In genomic region chr1:89451011-89451410, GRCh38 we compare ENCODE assay signal across 10 cellular contexts.
DNase-seq lines count a peak whose midpoint lies in the region; ATAC-seq and TF ChIP-seq lines count a peak whose summit lies in the region.
"Had no signal": no experiment of that assay in that cellular context is flagged by ENCODE, and none has a peak within 500 bp of the region (broad histone marks: within the 10 kb centered on the region; RNA-seq: fewer than 3 reads in every experiment).

No MANE protein-coding gene starts in this region.

- H3K9ac ChIP-seq in smooth muscle cell (ENCODE audit: low read depth) = no peak overlapping the region

- intact Hi-C loops in activated T-helper 1 cell treated with anti-CD3 and anti-CD28 coated beads, Interleukin-12 subunit alpha, Interleukin-12 subunit beta, Interleukin-2, Interleukin-4 antibody, amounts not matched to agents 30 ng/mL and 10 ng/mL and 1 ng/mL, durations not matched to agents 14 hours and 24 hours and 36 hours (cut with micrococcal nuclease) = loop anchor here (1.0 to 5.0 kb wide), 16 partner anchors 14 to 559 kb away; partner anchors contain the start of genes GBP2, GBP4 and GTF2B
- intact Hi-C loops in A673 (cut with micrococcal nuclease; ENCODE audit: unreplicated experiment) = no loop called here
- intact Hi-C loops in right cardiac atrium (cut with DNase I) = loop anchor here in 2 of 4 donors (5.0 to 10.0 kb wide), 3 partner anchors 186 to 454 kb away; no protein-coding TSS in a partner anchor

- H3K4me3 ChIP-seq in smooth muscle cell = no peak overlapping the region
- no peak overlapping the region for H3K4me3 ChIP-seq in A673 (ENCODE audit: low read depth, low read length, poor library complexity, severe bottlenecking)
- no peak overlapping the region for H3K4me3 ChIP-seq in right cardiac atrium (ENCODE audit: low read length)

- peaks cover 20% of the 10 kb centered on the region for H3K4me1 Mint-ChIP-seq in activated T-helper 1 cell treated with anti-CD3 and anti-CD28 coated beads, Interleukin-12 subunit alpha, Interleukin-12 subunit beta, Interleukin-2, Interleukin-4 antibody, amounts not matched to agents 30 ng/mL and 10 ng/mL and 1 ng/mL, durations not matched to agents 14 hours and 24 hours and 36 hours (ENCODE audit: low read depth)

- peaks cover 5% of the 10 kb centered on the region for H3K36me3 Mint-ChIP-seq in activated T-helper 1 cell treated with anti-CD3 and anti-CD28 coated beads, Interleukin-12 subunit alpha, Interleukin-12 subunit beta, Interleukin-2, Interleukin-4 antibody, amounts not matched to agents 30 ng/mL and 10 ng/mL and 1 ng/mL, durations not matched to agents 14 hours and 24 hours and 36 hours (ENCODE audit: low read depth)

- H3K27me3 ChIP-seq in smooth muscle cell (ENCODE audit: low read depth) (no peaks in the 10 kb centered on the region), A673 (replicated peaks; ENCODE audit: insufficient read depth, low read depth, low read length, poor library complexity) (no peaks in the 10 kb centered on the region), right cardiac atrium (ENCODE audit: control insufficient read depth, insufficient read depth) (peaks cover 1% of the 10 kb centered on the region)

- CTCF ChIA-PET in A673 (lab: Charles Lee) = no interaction called here

- BruUV-seq in A673 (replicated peaks; lab: Mats Ljungman, UMichigan) = no TSS peak

- H3K9me3 ChIP-seq in smooth muscle cell (replicated peaks; ENCODE audit: low read depth) = no peaks in the 10 kb centered on the region
- H3K9me3 ChIP-seq in A673 (ENCODE audit: low read depth, low read length, poor library complexity, severe bottlenecking) = no peaks in the 10 kb centered on the region
- H3K9me3 ChIP-seq in right cardiac atrium (ENCODE audit: control insufficient read depth, low read length) = no peaks in the 10 kb centered on the region

- H3K36me3 ChIP-seq in smooth muscle cell (ENCODE audit: low read depth) = no peaks in the 10 kb centered on the region
- H3K36me3 ChIP-seq in A673 (ENCODE audit: insufficient read depth, low read length, poor library complexity, severe bottlenecking) = no peaks in the 10 kb centered on the region

- no peak overlapping the region for H2AFZ ChIP-seq in smooth muscle cell (ENCODE audit: low read depth)

- H3K4me1 ChIP-seq in smooth muscle cell (ENCODE audit: low read depth) (no peaks in the 10 kb centered on the region), A673 (ENCODE audit: insufficient read depth, low read length, poor library complexity, severe bottlenecking) (peaks cover 4% of the 10 kb centered on the region), right cardiac atrium (ENCODE audit: control insufficient read depth, insufficient read depth, low read length) (no peaks in the 10 kb centered on the region)

- WGBS in smooth muscle cell (ENCODE audit: low lambda C conversion rate) = 6% methylated on average over 2 of the region's 2 CpGs
- 65% methylated on average over 2 of the region's 2 CpGs for WGBS in right cardiac atrium

- peaks cover 4% of the 10 kb centered on the region for H3K27me3 Mint-ChIP-seq in activated T-helper 1 cell treated with anti-CD3 and anti-CD28 coated beads, Interleukin-12 subunit alpha, Interleukin-12 subunit beta, Interleukin-2, Interleukin-4 antibody, amounts not matched to agents 30 ng/mL and 10 ng/mL and 1 ng/mL, durations not matched to agents 14 hours and 24 hours and 36 hours (ENCODE audit: insufficient read depth)

- DNase-seq in activated CD4-positive, CD25-positive, alpha-beta regulatory T cell treated with anti-CD3 and anti-CD28 coated beads, Interleukin-2, amount 50 U/mL, for 72 hours = no peak
- peak; percentile 25 for DNase-seq in activated T-helper 1 cell treated with anti-CD3 and anti-CD28 coated beads, Interleukin-12 subunit alpha, Interleukin-12 subunit beta, Interleukin-2, Interleukin-4 antibody, amounts not matched to agents 30 ng/mL and 10 ng/mL and 1 ng/mL, durations not matched to agents 14 hours and 24 hours and 36 hours (ENCODE audit: low spot score)
- DNase-seq in smooth muscle cell (lab: John Stamatoyannopoulos, UW; ENCODE audit: unreplicated experiment) = no peak
- DNase-seq in A673 (ENCODE audit: low spot score) = no peak
- DNase-seq in COLO668 (lab: John Stamatoyannopoulos, UW; ENCODE audit: unreplicated experiment) = no peak
- no peak for DNase-seq in right cardiac atrium
- DNase-seq: midbrain, NCI-H526 treated with DMSO at 0.1 percent for 48 hours had no signal

- peak; percentile 91 to 92 for ATAC-seq in activated CD4-positive, CD25-positive, alpha-beta regulatory T cell treated with anti-CD3 and anti-CD28 coated beads, Interleukin-2, amount 50 U/mL, for 24 hours
- ATAC-seq in HG02759 (IDR thresholded peaks at IDR 0.05; ENCODE audit: unreplicated experiment) = peak; percentile 60
- ATAC-seq in right cardiac atrium = no peak

- H3K4me2 ChIP-seq in smooth muscle cell = peak overlapping the region; percentile 72

- H3K79me2 ChIP-seq in smooth muscle cell (ENCODE audit: low read depth) = no peaks in the 10 kb centered on the region

- H3K27ac Mint-ChIP-seq in activated T-helper 1 cell treated with anti-CD3 and anti-CD28 coated beads, Interleukin-12 subunit alpha, Interleukin-12 subunit beta, Interleukin-2, Interleukin-4 antibody, amounts not matched to agents 30 ng/mL and 10 ng/mL and 1 ng/mL, durations not matched to agents 14 hours and 24 hours and 36 hours = peak overlapping the region; percentile 91

- H3F3A ChIP-seq in smooth muscle cell (ENCODE audit: low read depth) = peaks cover 4% of the 10 kb centered on the region

- peak overlapping the region; percentile 38 for H3K4me3 Mint-ChIP-seq in activated T-helper 1 cell treated with anti-CD3 and anti-CD28 coated beads, Interleukin-12 subunit alpha, Interleukin-12 subunit beta, Interleukin-2, Interleukin-4 antibody, amounts not matched to agents 30 ng/mL and 10 ng/mL and 1 ng/mL, durations not matched to agents 14 hours and 24 hours and 36 hours

- peaks cover 4% of the 10 kb centered on the region for H3K9me3 Mint-ChIP-seq in activated T-helper 1 cell treated with anti-CD3 and anti-CD28 coated beads, Interleukin-12 subunit alpha, Interleukin-12 subunit beta, Interleukin-2, Interleukin-4 antibody, amounts not matched to agents 30 ng/mL and 10 ng/mL and 1 ng/mL, durations not matched to agents 14 hours and 24 hours and 36 hours

- no peaks in the 10 kb centered on the region for H4K20me1 ChIP-seq in smooth muscle cell (ENCODE audit: low read depth)

- TF ChIP-seq CTCF in smooth muscle cell (IDR thresholded peaks at IDR 0.05; ENCODE audit: borderline replicate concordance, insufficient read depth, poor library complexity, severe bottlenecking) (no peak), A673 (conservative IDR thresholded peaks at IDR 0.05; ENCODE audit: low read depth, low read length) (no peak)

- POLR2A ChIA-PET in A673 (lab: Charles Lee; ENCODE audit: low non-redundant PET) = no interaction called here

- H3K27ac ChIP-seq in smooth muscle cell (ENCODE audit: low read depth) (peak overlapping the region; percentile 70), A673 (ENCODE audit: low read depth, low read length, poor library complexity, severe bottlenecking) (no peak overlapping the region), right cardiac atrium (ENCODE audit: low read length) (no peak overlapping the region)

Comparison
In these comparisons a context has a peak if more than half of its experiments do, and no peak if none do; other contexts are left out.
1. ATAC-seq: peak in activated CD4-positive, CD25-positive, alpha-beta regulatory T cell treated with anti-CD3 and anti-CD28 coated beads, Interleukin-2, amount 50 U/mL, for 24 hours (2 of 2) and HG02759 (single experiment); none in right cardiac atrium (0 of 2).